In genomic region chr10:96212911-96213310, GRCh38 we compare ENCODE assay signal across 23 cellular contexts. TPM values are rescaled to one million over a fixed set of nuclear protein-coding genes. Genes with fewer than 3 reads are reported as not detected.
DNase-seq lines count a peak whose midpoint lies in the region; ATAC-seq, FAIRE-seq and TF ChIP-seq lines count a peak whose summit lies in the region.
"Had no signal": no experiment of that assay in that cellular context is flagged by ENCODE, and none has a peak within 500 bp of the region (broad histone marks: within the 10 kb centered on the region; RNA-seq: fewer than 3 reads in every experiment).

No MANE protein-coding gene starts in this region.

- no peak for TF ChIP-seq RAD21 in H1 (IDR thresholded peaks at IDR 0.05 in 1 of 2, conservative IDR thresholded peaks at IDR 0.05 in 1 of 2; ENCODE audit: low read depth in 2 of 2, low read length in 2 of 2)

- H3K27ac Mint-ChIP-seq in stimulated activated effector memory CD8-positive, alpha-beta T cell treated with anti-CD3 and anti-CD28 coated beads, Interleukin-12 subunit alpha, Interleukin-12 subunit beta, amount 100 ng/mL, for 72 hours: no peak overlapping the region
- H3K27ac Mint-ChIP-seq: CD4-positive, CD25-positive, alpha-beta regulatory T cell; CD8-positive, alpha-beta memory T cell; H9; IgD-negative memory B cell had no signal

- H3K4ac ChIP-seq in H1 (replicated peaks; ENCODE audit: insufficient read length, low read depth, low read length) (no peak overlapping the region), mesenchymal stem cell (ENCODE audit: low read depth in 1 of 2, low read length in 2 of 2) (no peak overlapping the region)

- H3K27ac ChIP-seq in H1 (ENCODE audit: low read depth, low read length) (no peak overlapping the region), mesenchymal stem cell (ENCODE audit: low read length, poor library complexity, severe bottlenecking) (peak overlapping the region; percentile 61), left ventricle myocardium inferior (replicated peaks) (no peak overlapping the region)
- H3K27ac ChIP-seq: BLaER1 treated with 17β-estradiol and CSF1 and Interleukin-3, amounts not matched to agents 10 nM and 100 nM had no signal

- H3K23me2 ChIP-seq in H1 (ENCODE audit: low read depth, low read length): no peaks in the 10 kb centered on the region; the same call in 1 of the 2 replicates

- TF ChIP-seq POLR2A in H1 (IDR thresholded peaks at IDR 0.05; ENCODE audit: control extremely low read depth in 1 of 2, low read depth in 2 of 2, low read length in 2 of 2): no peak

- H3K18ac ChIP-seq in H1 (ENCODE audit: extremely low read depth, low read length): no peak overlapping the region
- no peak overlapping the region for H3K18ac ChIP-seq in mesenchymal stem cell (ENCODE audit: low read depth in 1 of 2, low read length in 2 of 2)

- H3K4me2 ChIP-seq in H1 (ENCODE audit: insufficient read depth in 1 of 2, low read depth in 2 of 2, low read length in 2 of 2) (no peak overlapping the region), mesenchymal stem cell (ENCODE audit: low read length, poor library complexity, severe bottlenecking) (no peak overlapping the region)

- no peaks in the 10 kb centered on the region for H4K20me1 ChIP-seq in H1 (replicated peaks in 1 of 2; ENCODE audit: control insufficient read depth in 1 of 2, insufficient read depth in 2 of 2, low read length in 2 of 2)
- H4K20me1 ChIP-seq: BLaER1 treated with 17β-estradiol and CSF1 and Interleukin-3, amounts not matched to agents 10 nM and 100 nM had no signal

- no peak overlapping the region for H3K4me3 Mint-ChIP-seq in stimulated activated effector memory CD8-positive, alpha-beta T cell treated with anti-CD3 and anti-CD28 coated beads, Interleukin-12 subunit alpha, Interleukin-12 subunit beta, amount 100 ng/mL, for 72 hours
- H3K4me3 Mint-ChIP-seq: CD4-positive, CD25-positive, alpha-beta regulatory T cell; CD8-positive, alpha-beta memory T cell; H9; IgD-negative memory B cell had no signal

- no peak overlapping the region for H2BK20ac ChIP-seq in H1 (ENCODE audit: low read length)

- H3K4me1 ChIP-seq in H1 (replicated peaks in 1 of 4; ENCODE audit: control insufficient read depth in 3 of 4, insufficient read depth in 4 of 4, low read length in 3 of 4) (no peaks in the 10 kb centered on the region), mesenchymal stem cell (ENCODE audit: control insufficient read depth, insufficient read depth, low read depth, low read length) (peaks cover 11% of the 10 kb centered on the region), left ventricle myocardium inferior (no peaks in the 10 kb centered on the region)

- 92% methylated on average over 1 of the region's 1 CpG; no CpG with 5 or more reads in 1 of the 2 experiments for WGBS in H1 (ENCODE audit: extremely low coverage in 1 of 2, insufficient coverage in 1 of 2, insufficient read length in 1 of 2, insufficient replicate concordance in 2 of 2, low coverage in 1 of 2, low lambda C conversion rate in 2 of 2, missing lambda C conversion rate in 1 of 2), 2 experiments
- WGBS in mesenchymal stem cell: 100% methylated on average over 1 of the region's 1 CpG

- no peaks in the 10 kb centered on the region for H3K9me3 ChIP-seq in H1 (ENCODE audit: insufficient read depth in 2 of 2, low read depth in 1 of 2, low read length in 1 of 2)
- H3K9me3 ChIP-seq in mesenchymal stem cell (ENCODE audit: control insufficient read depth, low read length): no peaks in the 10 kb centered on the region
- H3K9me3 ChIP-seq in left ventricle myocardium inferior (replicated peaks): no peaks in the 10 kb centered on the region
- H3K9me3 ChIP-seq: BLaER1 treated with 17β-estradiol and CSF1 and Interleukin-3, amounts not matched to agents 10 nM and 100 nM had no signal

- H3K36me3 ChIP-seq in H1 (ENCODE audit: control insufficient read depth in 2 of 4, insufficient read depth in 4 of 4, low read length in 3 of 4) (no peaks in the 10 kb centered on the region; a peak in 1 of 8 replicates), mesenchymal stem cell (ENCODE audit: control insufficient read depth in 1 of 2, insufficient read depth in 2 of 2, low read depth in 1 of 2, low read length in 2 of 2) (no peaks in the 10 kb centered on the region), left ventricle myocardium inferior (no peaks in the 10 kb centered on the region)

- H3K23ac ChIP-seq in H1 (ENCODE audit: insufficient read length) (no peak overlapping the region), mesenchymal stem cell (ENCODE audit: low read length in 2 of 2) (no peak overlapping the region)

- H4K8ac ChIP-seq in H1 (ENCODE audit: extremely low read depth, insufficient read depth, low read length) (no peak overlapping the region), mesenchymal stem cell (ENCODE audit: low read length) (no peak overlapping the region)

- POLR2A ChIA-PET in H1 (lab: Charles Lee; ENCODE audit: partially characterized antibody): interaction anchor here (1.0 kb wide), 1 partner anchor 158 kb away, joined by 3 read pairs; no protein-coding TSS in a partner anchor

- H3K4me3 ChIP-seq in H1 (ENCODE audit: extremely low read depth in 1 of 4, insufficient read depth in 2 of 4, low read depth in 3 of 4, low read length in 4 of 4): no peak overlapping the region
- no peak overlapping the region for H3K4me3 ChIP-seq in mesenchymal stem cell (ENCODE audit: insufficient read depth in 1 of 2, low read depth in 1 of 2, low read length in 2 of 2)
- no peak overlapping the region for H3K4me3 ChIP-seq in left ventricle myocardium inferior
- H3K4me3 ChIP-seq: BLaER1 treated with 17β-estradiol and CSF1 and Interleukin-3, amounts not matched to agents 10 nM and 100 nM had no signal

- H2AK5ac ChIP-seq in H1 (ENCODE audit: low read depth, low read length) (no peak overlapping the region), mesenchymal stem cell (ENCODE audit: low read length, severe bottlenecking) (no peak overlapping the region)

- no peaks in the 10 kb centered on the region for H3K79me1 ChIP-seq in H1 (ENCODE audit: low read depth, low read length)
- no peaks in the 10 kb centered on the region for H3K79me1 ChIP-seq in mesenchymal stem cell (replicated peaks; ENCODE audit: low read length, poor library complexity, severe bottlenecking)

- TF ChIP-seq EP300 in H1 (IDR thresholded peaks at IDR 0.05; ENCODE audit: borderline replicate concordance in 1 of 2, low read depth in 2 of 2, low read length in 2 of 2): no peak

- H3K9me3 Mint-ChIP-seq in stimulated activated effector memory CD8-positive, alpha-beta T cell treated with anti-CD3 and anti-CD28 coated beads, Interleukin-12 subunit alpha, Interleukin-12 subunit beta, amount 100 ng/mL, for 72 hours: no peaks in the 10 kb centered on the region
- H3K9me3 Mint-ChIP-seq: H9, IgD-negative memory B cell had no signal

- DNase-seq in Caki2 (ENCODE audit: low read depth): peak; percentile 22
- no peak for DNase-seq in H1 (ENCODE audit: low read depth in 1 of 2, low spot score in 2 of 2)
- no peak for DNase-seq in mesenchymal stem cell
- DNase-seq in stimulated activated effector memory CD8-positive, alpha-beta T cell treated with anti-CD3 and anti-CD28 coated beads, Interleukin-12 subunit alpha, Interleukin-12 subunit beta, amount 100 ng/mL, for 72 hours (ENCODE audit: low spot score in 2 of 2): no peak
- DNase-seq in germinal center (ENCODE audit: low spot score): no peak
- no peak for DNase-seq in NCI-H748 (lab: John Stamatoyannopoulos, UW; ENCODE audit: unreplicated experiment)
- no peak for DNase-seq in NCI-H187 treated with DMSO at 0.1 percent for 48 hours (lab: John Stamatoyannopoulos, UW)
- DNase-seq in left ventricle myocardium inferior: no peak
- DNase-seq: 8988T; CD4-positive, CD25-positive, alpha-beta regulatory T cell; CD8-positive, alpha-beta memory T cell; COR-L47; GOT3; H9 had no signal

- intact Hi-C loops in left ventricle myocardium inferior (cut with micrococcal nuclease): no loop called here

- H3K27me3 ChIP-seq in H1 (replicated peaks in 1 of 4; ENCODE audit: control insufficient read depth in 3 of 4, extremely low read depth in 1 of 4, insufficient read depth in 3 of 4, low read length in 3 of 4): no peaks in the 10 kb centered on the region
- H3K27me3 ChIP-seq in mesenchymal stem cell (ENCODE audit: control insufficient read depth in 1 of 2, insufficient read depth in 1 of 2, low read length in 2 of 2): peaks cover 3 to 17% of the 10 kb centered on the region in 2 experiments
- peaks cover 83% of the 10 kb centered on the region for H3K27me3 ChIP-seq in left ventricle myocardium inferior (ENCODE audit: low read depth)
- H3K27me3 ChIP-seq: BLaER1 treated with 17β-estradiol and CSF1 and Interleukin-3, amounts not matched to agents 10 nM and 100 nM had no signal

- H4K5ac ChIP-seq in H1 (ENCODE audit: insufficient read length, low read depth, low read length): no peak overlapping the region

- H2BK15ac ChIP-seq in H1 (ENCODE audit: low read length) (no peak overlapping the region), mesenchymal stem cell (ENCODE audit: low read depth, poor library complexity, severe bottlenecking) (no peak overlapping the region)

- ATAC-seq in stimulated activated effector memory CD8-positive, alpha-beta T cell treated with anti-CD3 and anti-CD28 coated beads, Interleukin-12 subunit alpha, Interleukin-12 subunit beta, amount 100 ng/mL, for 72 hours: peak; percentile 24
- ATAC-seq: HepG2 had no signal

- H2BK5ac ChIP-seq in H1 (ENCODE audit: low read depth, low read length) (no peak overlapping the region), mesenchymal stem cell (ENCODE audit: low read depth, low read length, poor library complexity, severe bottlenecking) (no peak overlapping the region)

- FAIRE-seq in H1 (lab: Jason Lieb, UNC): no peak
- FAIRE-seq: D721Med, G401.6, GM12891, GM19239, HepG2 had no signal

- peak overlapping the region; percentile 68; the same call in 1 of the 2 replicates for H2AFZ ChIP-seq in H1 (ENCODE audit: low read length)
- H2AFZ ChIP-seq in mesenchymal stem cell (ENCODE audit: low read depth, low read length): no peak overlapping the region

- no peak overlapping the region for H3K56ac ChIP-seq in H1 (replicated peaks; ENCODE audit: insufficient read length, low read depth, low read length)

- H3K4me1 Mint-ChIP-seq in stimulated activated effector memory CD8-positive, alpha-beta T cell treated with anti-CD3 and anti-CD28 coated beads, Interleukin-12 subunit alpha, Interleukin-12 subunit beta, amount 100 ng/mL, for 72 hours: no peaks in the 10 kb centered on the region
- H3K4me1 Mint-ChIP-seq: CD4-positive, CD25-positive, alpha-beta regulatory T cell; CD8-positive, alpha-beta memory T cell; H9 had no signal

- H3K79me2 ChIP-seq in H1 (ENCODE audit: control insufficient read depth in 1 of 2, insufficient read depth in 2 of 2, low read length in 2 of 2): no peaks in the 10 kb centered on the region

- in situ Hi-C loops in Caki2 (cut with HindIII; ENCODE audit: low pct_unique_long_range_greater_than_20kb, low sequenced_read_pairs): no loop called here

- no peak overlapping the region for H2BK12ac ChIP-seq in H1 (ENCODE audit: low read depth, low read length)
- no peak overlapping the region for H2BK12ac ChIP-seq in mesenchymal stem cell (ENCODE audit: low read length in 2 of 2)

- TF ChIP-seq CTCF in H1 (IDR thresholded peaks at IDR 0.05; ENCODE audit: control extremely low read depth in 1 of 3, insufficient read depth in 1 of 3, low read depth in 1 of 3, low read length in 3 of 3) (no peak), left ventricle myocardium inferior (IDR thresholded peaks at IDR 0.05; ENCODE audit: borderline replicate concordance) (no peak)

- no peak overlapping the region for H3K9ac ChIP-seq in H1 (replicated peaks in 1 of 4; ENCODE audit: extremely low read depth in 1 of 4, low read depth in 3 of 4, low read length in 3 of 4)
- H3K9ac ChIP-seq in mesenchymal stem cell (ENCODE audit: low read length): no peak overlapping the region
- H3K9ac ChIP-seq: BLaER1 treated with 17β-estradiol and CSF1 and Interleukin-3, amounts not matched to agents 10 nM and 100 nM had no signal

- CTCF ChIA-PET in H1 (lab: Charles Lee; ENCODE audit: partially characterized antibody): interaction anchor here (1.1 to 3.1 kb wide), 6 partner anchors 9 to 128 kb away, joined by 3 to 17 read pairs (median 6); no protein-coding TSS in a partner anchor

- no peak overlapping the region for H3K14ac ChIP-seq in H1 (ENCODE audit: insufficient read length)
- no peak overlapping the region for H3K14ac ChIP-seq in mesenchymal stem cell (ENCODE audit: low read length in 2 of 2)

- H4K91ac ChIP-seq in H1 (replicated peaks; ENCODE audit: insufficient read length, low read length) (no peak overlapping the region), mesenchymal stem cell (ENCODE audit: low read length) (no peak overlapping the region)

- H3K36me3 Mint-ChIP-seq in stimulated activated effector memory CD8-positive, alpha-beta T cell treated with anti-CD3 and anti-CD28 coated beads, Interleukin-12 subunit alpha, Interleukin-12 subunit beta, amount 100 ng/mL, for 72 hours: no peaks in the 10 kb centered on the region
- H3K36me3 Mint-ChIP-seq: CD4-positive, CD25-positive, alpha-beta regulatory T cell; CD8-positive, alpha-beta memory T cell had no signal

- H2BK120ac ChIP-seq in H1 (replicated peaks; ENCODE audit: low read depth, low read length) (no peak overlapping the region), mesenchymal stem cell (ENCODE audit: low read depth, low read length) (no peak overlapping the region)

RNA-seq across cellular contexts. Expression of gene BLNK, which starts 58.5 kb away (rescaled TPM):
- total RNA-seq in Caki2 (2014; rRNA removed; shearing (Covaris generic); ENCODE audit: low replicate concordance): not detected in 2 replicates
- total RNA-seq in H1 (2021; fragmentation: NEBNext Ultra II Directional; extraction: Animal tissue kit (Norgen Biotek cat#: 25700)): not detected in 2 replicates
- not detected in 2 replicates for polyA plus RNA-seq in H1 (2011; rRNA removed)
- polyA plus RNA-seq in H1 (2011; cell fraction: cytosol; rRNA removed): not detected
- not detected for polyA plus RNA-seq in H1 (2011; cell fraction: nucleus; rRNA removed)
- not detected in 4 replicates for polyA plus RNA-seq in H1 (2012, experiment 1 of 2)
- polyA plus RNA-seq in H1 (2012, experiment 2 of 2): not detected
- polyA plus RNA-seq in H1 (2013, experiment 1 of 2): 0.04 TPM
- 0.07 TPM for polyA plus RNA-seq in H1 (2013, experiment 2 of 2)
- not detected in 2 replicates for polyA minus RNA-seq in H1 (2011; rRNA and poly(A)+ RNA removed)
- not detected for polyA minus RNA-seq in H1 (2011; cell fraction: cytosol; rRNA and poly(A)+ RNA removed)
- not detected for polyA minus RNA-seq in H1 (2011; cell fraction: nucleus; rRNA and poly(A)+ RNA removed)
- polyA plus RNA-seq in mesenchymal stem cell (2013, experiment 1 of 2): not detected
- polyA plus RNA-seq in mesenchymal stem cell (2013, experiment 2 of 2): not detected
- total RNA-seq in left ventricle myocardium inferior: 1.4 TPM
- total RNA-seq: A673; CD8-positive, alpha-beta memory T cell; H9; HepG2 had no signal
- polyA plus RNA-seq: AG04450; CD8-positive, alpha-beta memory T cell; HepG2 had no signal
